1 cellular context compared by ENCODE assay signal in the genomic region with DNA sequence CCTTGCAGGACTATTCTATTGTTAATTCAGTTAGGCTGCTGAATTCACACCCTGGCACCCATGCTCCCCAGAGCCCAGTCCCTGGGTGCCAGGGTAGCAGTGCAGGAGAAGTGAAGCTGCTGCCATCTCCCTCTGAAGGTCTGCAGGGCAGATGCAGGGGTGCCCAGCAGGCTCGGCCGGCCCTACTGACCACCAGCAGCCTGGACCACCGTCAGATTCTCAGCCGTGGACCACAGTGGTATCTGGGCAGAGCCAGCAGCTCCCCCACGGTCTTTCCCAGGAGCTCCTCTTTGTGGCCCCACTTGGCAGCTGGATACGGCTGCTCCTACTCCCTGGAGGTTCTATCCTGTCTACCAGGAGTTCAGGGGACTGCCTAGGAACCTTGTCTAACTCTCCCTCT.
TF ChIP-seq lines count a peak whose summit lies in the region.

No MANE protein-coding gene starts in this region.

TF ChIP-seq in HepG2, 621 proteins besides CTCF, POLR2A, EP300 and RAD21:
- TF ChIP-seq ZMAT3 (CRISPR knock-in tag; conservative IDR thresholded peaks at IDR 0.05): no peak
- TF ChIP-seq, protein P1, sequence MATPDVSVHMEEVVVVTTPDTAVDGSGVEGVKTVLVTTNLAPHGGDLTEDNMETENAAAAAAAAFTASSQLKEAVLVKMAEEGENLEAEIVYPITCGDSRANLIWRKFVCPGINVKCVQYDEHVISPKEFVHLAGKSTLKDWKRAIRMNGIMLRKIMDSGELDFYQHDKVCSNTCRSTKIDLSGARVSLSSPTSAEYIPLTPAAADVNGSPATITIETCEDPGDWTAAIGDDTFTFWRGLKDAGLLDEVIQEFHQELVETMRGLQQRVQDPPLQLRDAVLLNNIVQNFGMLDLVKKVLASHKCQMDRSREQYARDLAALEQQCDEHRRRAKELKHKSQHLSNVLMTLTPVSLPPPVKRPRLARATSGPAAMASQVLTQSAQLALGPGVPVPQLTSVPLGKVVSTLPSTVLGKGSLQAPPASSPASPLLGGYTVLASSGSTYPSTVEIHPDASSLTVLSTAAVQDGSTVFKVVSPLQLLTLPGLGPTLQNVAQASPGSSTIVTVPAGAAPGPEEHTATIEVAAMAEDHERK (CRISPR knock-in tag; IDR thresholded peaks at IDR 0.05; ENCODE audit: low read depth): no peak
- TF ChIP-seq, protein P2, sequence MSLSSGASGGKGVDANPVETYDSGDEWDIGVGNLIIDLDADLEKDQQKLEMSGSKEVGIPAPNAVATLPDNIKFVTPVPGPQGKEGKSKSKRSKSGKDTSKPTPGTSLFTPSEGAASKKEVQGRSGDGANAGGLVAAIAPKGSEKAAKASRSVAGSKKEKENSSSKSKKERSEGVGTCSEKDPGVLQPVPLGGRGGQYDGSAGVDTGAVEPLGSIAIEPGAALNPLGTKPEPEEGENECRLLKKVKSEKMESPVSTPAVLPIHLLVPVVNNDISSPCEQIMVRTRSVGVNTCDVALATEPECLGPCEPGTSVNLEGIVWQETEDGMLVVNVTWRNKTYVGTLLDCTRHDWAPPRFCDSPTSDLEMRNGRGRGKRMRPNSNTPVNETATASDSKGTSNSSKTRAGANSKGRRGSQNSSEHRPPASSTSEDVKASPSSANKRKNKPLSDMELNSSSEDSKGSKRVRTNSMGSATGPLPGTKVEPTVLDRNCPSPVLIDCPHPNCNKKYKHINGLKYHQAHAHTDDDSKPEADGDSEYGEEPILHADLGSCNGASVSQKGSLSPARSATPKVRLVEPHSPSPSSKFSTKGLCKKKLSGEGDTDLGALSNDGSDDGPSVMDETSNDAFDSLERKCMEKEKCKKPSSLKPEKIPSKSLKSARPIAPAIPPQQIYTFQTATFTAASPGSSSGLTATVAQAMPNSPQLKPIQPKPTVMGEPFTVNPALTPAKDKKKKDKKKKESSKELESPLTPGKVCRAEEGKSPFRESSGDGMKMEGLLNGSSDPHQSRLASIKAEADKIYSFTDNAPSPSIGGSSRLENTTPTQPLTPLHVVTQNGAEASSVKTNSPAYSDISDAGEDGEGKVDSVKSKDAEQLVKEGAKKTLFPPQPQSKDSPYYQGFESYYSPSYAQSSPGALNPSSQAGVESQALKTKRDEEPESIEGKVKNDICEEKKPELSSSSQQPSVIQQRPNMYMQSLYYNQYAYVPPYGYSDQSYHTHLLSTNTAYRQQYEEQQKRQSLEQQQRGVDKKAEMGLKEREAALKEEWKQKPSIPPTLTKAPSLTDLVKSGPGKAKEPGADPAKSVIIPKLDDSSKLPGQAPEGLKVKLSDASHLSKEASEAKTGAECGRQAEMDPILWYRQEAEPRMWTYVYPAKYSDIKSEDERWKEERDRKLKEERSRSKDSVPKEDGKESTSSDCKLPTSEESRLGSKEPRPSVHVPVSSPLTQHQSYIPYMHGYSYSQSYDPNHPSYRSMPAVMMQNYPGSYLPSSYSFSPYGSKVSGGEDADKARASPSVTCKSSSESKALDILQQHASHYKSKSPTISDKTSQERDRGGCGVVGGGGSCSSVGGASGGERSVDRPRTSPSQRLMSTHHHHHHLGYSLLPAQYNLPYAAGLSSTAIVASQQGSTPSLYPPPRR (CRISPR knock-in tag; IDR thresholded peaks at IDR 0.05; ENCODE audit: borderline replicate concordance): no peak
- TF ChIP-seq NR2F6 (IDR thresholded peaks at IDR 0.05): no peak
- no peak for TF ChIP-seq NR2F6 (CRISPR knock-in tag; IDR thresholded peaks at IDR 0.05)
- TF ChIP-seq, protein P3, sequence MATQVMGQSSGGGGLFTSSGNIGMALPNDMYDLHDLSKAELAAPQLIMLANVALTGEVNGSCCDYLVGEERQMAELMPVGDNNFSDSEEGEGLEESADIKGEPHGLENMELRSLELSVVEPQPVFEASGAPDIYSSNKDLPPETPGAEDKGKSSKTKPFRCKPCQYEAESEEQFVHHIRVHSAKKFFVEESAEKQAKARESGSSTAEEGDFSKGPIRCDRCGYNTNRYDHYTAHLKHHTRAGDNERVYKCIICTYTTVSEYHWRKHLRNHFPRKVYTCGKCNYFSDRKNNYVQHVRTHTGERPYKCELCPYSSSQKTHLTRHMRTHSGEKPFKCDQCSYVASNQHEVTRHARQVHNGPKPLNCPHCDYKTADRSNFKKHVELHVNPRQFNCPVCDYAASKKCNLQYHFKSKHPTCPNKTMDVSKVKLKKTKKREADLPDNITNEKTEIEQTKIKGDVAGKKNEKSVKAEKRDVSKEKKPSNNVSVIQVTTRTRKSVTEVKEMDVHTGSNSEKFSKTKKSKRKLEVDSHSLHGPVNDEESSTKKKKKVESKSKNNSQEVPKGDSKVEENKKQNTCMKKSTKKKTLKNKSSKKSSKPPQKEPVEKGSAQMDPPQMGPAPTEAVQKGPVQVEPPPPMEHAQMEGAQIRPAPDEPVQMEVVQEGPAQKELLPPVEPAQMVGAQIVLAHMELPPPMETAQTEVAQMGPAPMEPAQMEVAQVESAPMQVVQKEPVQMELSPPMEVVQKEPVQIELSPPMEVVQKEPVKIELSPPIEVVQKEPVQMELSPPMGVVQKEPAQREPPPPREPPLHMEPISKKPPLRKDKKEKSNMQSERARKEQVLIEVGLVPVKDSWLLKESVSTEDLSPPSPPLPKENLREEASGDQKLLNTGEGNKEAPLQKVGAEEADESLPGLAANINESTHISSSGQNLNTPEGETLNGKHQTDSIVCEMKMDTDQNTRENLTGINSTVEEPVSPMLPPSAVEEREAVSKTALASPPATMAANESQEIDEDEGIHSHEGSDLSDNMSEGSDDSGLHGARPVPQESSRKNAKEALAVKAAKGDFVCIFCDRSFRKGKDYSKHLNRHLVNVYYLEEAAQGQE (IDR thresholded peaks at IDR 0.05; ENCODE audit: borderline replicate concordance in 1 of 2, low read depth in 1 of 2, low read length in 2 of 2): no peak
- TF ChIP-seq MTA1 (CRISPR knock-in tag; IDR thresholded peaks at IDR 0.05; ENCODE audit: borderline replicate concordance): no peak
- TF ChIP-seq ZMYM3 (CRISPR knock-in tag; IDR thresholded peaks at IDR 0.05): no peak
- no peak for TF ChIP-seq KLF9 (CRISPR knock-in tag; IDR thresholded peaks at IDR 0.05; ENCODE audit: low read depth)
- TF ChIP-seq AKAP8 (CRISPR knock-in tag; IDR thresholded peaks at IDR 0.05): no peak
